In the genomic region with DNA sequence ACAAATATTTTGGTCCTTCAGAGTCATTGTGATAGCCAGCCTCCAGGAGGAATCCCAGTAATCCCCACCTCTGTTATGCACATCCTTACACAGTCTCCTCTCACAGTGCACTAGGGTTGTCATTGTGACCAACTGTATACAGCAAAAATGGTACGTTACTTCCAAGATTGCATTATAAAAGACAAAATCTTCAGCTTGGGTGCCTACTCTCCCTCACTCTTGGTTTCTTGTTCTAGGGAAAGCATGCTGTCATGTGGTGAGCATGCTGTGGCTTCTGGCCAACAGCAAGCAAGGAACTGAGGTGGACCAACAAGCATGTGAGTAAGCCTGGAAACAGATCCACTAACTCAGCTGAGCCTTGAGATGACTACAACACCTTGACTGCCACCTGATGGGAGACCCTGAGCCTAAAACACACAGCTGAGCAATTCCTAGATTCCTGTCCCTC, we compare ENCODE assay signal across 8 cellular contexts.
DNase-seq lines count a peak whose midpoint lies in the region; ATAC-seq and TF ChIP-seq lines count a peak whose summit lies in the region.

No MANE protein-coding gene starts in this region.

- peak overlapping the region; percentile 8; the same call in 1 of the 2 replicates for H3K4me2 ChIP-seq in KMS-11

- H3K4me3 Mint-ChIP-seq in endodermal cell: no peak overlapping the region
- H3K4me3 Mint-ChIP-seq in glutamatergic neuron (ENCODE audit: unreplicated experiment): no peak overlapping the region
- H3K4me3 Mint-ChIP-seq in activated T-cell treated with anti-CD3 and anti-CD28 coated beads, Interleukin-2, amount 50 U/mL, for 4 hours: no peak overlapping the region

- peaks cover 4% of the 10 kb centered on the region for H3K36me3 Mint-ChIP-seq in endodermal cell (ENCODE audit: low read depth)
- H3K36me3 Mint-ChIP-seq in glutamatergic neuron (ENCODE audit: unreplicated experiment): no peaks in the 10 kb centered on the region
- H3K36me3 Mint-ChIP-seq in activated T-cell treated with anti-CD3 and anti-CD28 coated beads, Interleukin-2, amount 50 U/mL, for 4 hours (ENCODE audit: insufficient read depth): no peaks in the 10 kb centered on the region

- H3K27me3 Mint-ChIP-seq in endodermal cell (ENCODE audit: insufficient read depth) (no peaks in the 10 kb centered on the region), glutamatergic neuron (ENCODE audit: unreplicated experiment) (peaks cover 4% of the 10 kb centered on the region)
- no peaks in the 10 kb centered on the region for H3K27me3 Mint-ChIP-seq in activated T-cell treated with anti-CD3 and anti-CD28 coated beads, Interleukin-2, amount 50 U/mL, for 4 hours (ENCODE audit: low read depth)

- H3K9me3 ChIP-seq in endodermal cell (ENCODE audit: control insufficient read depth, low read length): no peaks in the 10 kb centered on the region

- H3K27me3 ChIP-seq in KMS-11 (ENCODE audit: insufficient read depth, low read depth) (no peaks in the 10 kb centered on the region), endodermal cell (ENCODE audit: control insufficient read depth, insufficient read depth, low read length, poor library complexity, severe bottlenecking) (no peaks in the 10 kb centered on the region)

- H3K4me1 Mint-ChIP-seq in endodermal cell: peaks cover 34% of the 10 kb centered on the region
- H3K4me1 Mint-ChIP-seq in glutamatergic neuron (ENCODE audit: low read depth, unreplicated experiment): peaks cover 26% of the 10 kb centered on the region
- H3K4me1 Mint-ChIP-seq in activated T-cell treated with anti-CD3 and anti-CD28 coated beads, Interleukin-2, amount 50 U/mL, for 4 hours (ENCODE audit: low read depth): no peaks in the 10 kb centered on the region

- peak; percentile 64 for ATAC-seq in GM18502 (IDR thresholded peaks at IDR 0.05; ENCODE audit: poor library complexity, unreplicated experiment)
- no peak for ATAC-seq in activated T-cell treated with anti-CD3 and anti-CD28 coated beads, Interleukin-2, amount 50 U/mL, for 4 hours

- H3K36me3 ChIP-seq in KMS-11 (ENCODE audit: insufficient read depth) (no peaks in the 10 kb centered on the region), endodermal cell (ENCODE audit: control insufficient read depth, insufficient read depth, low read length) (no peaks in the 10 kb centered on the region)

- no peak overlapping the region for H2AFZ ChIP-seq in KMS-11 (ENCODE audit: low read depth)

- peaks cover 96% of the 10 kb centered on the region for H3K79me2 ChIP-seq in KMS-11 (ENCODE audit: insufficient read depth, low read depth)

- H3K27ac ChIP-seq in KMS-11 (peak overlapping the region; percentile 4; the same call in 1 of the 2 replicates), endodermal cell (ENCODE audit: low read depth, low read length) (no peak overlapping the region)

- no peaks in the 10 kb centered on the region for H4K20me1 ChIP-seq in KMS-11 (ENCODE audit: insufficient read depth)

- DNase-seq in endodermal cell (peak; percentile 71), non-pigmented ciliary epithelial cell (ENCODE audit: low read depth) (peak; percentile 78), Kasumi-1 (lab: John Stamatoyannopoulos, UW) (no peak), glutamatergic neuron (no peak), DMS79 (lab: John Stamatoyannopoulos, UW) (no peak)
- DNase-seq in activated T-cell treated with anti-CD3 and anti-CD28 coated beads, Interleukin-2, amount 50 U/mL, for 4 hours: no peak

- H3K9ac ChIP-seq in KMS-11 (no peak overlapping the region), endodermal cell (ENCODE audit: extremely low read depth, low read length, poor library complexity, severe bottlenecking) (no peak overlapping the region)

- H3K27ac Mint-ChIP-seq in endodermal cell (peak overlapping the region; percentile 53), glutamatergic neuron (ENCODE audit: unreplicated experiment) (no peak overlapping the region)

- H3K4me3 ChIP-seq in KMS-11 (IDR thresholded peaks at IDR 0.05; ENCODE audit: insufficient read depth, low read depth, low read length) (no peak overlapping the region), endodermal cell (ENCODE audit: low read length) (no peak overlapping the region)

- no peak for TF ChIP-seq CTCF in KMS-11 (conservative IDR thresholded peaks at IDR 0.05; ENCODE audit: low read depth, low read length)
- TF ChIP-seq CTCF in endodermal cell (conservative IDR thresholded peaks at IDR 0.05): peak; percentile 34
- TF ChIP-seq CTCF in glutamatergic neuron (IDR thresholded peaks at IDR 0.05; ENCODE audit: partially characterized antibody, unreplicated experiment): no peak

- peaks cover 2% of the 10 kb centered on the region for H3K9me3 Mint-ChIP-seq in endodermal cell
- peaks cover 2% of the 10 kb centered on the region for H3K9me3 Mint-ChIP-seq in glutamatergic neuron (ENCODE audit: unreplicated experiment)
- no peaks in the 10 kb centered on the region for H3K9me3 Mint-ChIP-seq in activated T-cell treated with anti-CD3 and anti-CD28 coated beads, Interleukin-2, amount 50 U/mL, for 4 hours

- H3K4me1 ChIP-seq in KMS-11 (ENCODE audit: low read depth, poor library complexity, severe bottlenecking) (peaks cover 87% of the 10 kb centered on the region), endodermal cell (ENCODE audit: control insufficient read depth, insufficient read depth, low read length) (no peaks in the 10 kb centered on the region)

- 80 to 95% methylated on average over 1 of the region's 1 CpG for WGBS in endodermal cell (ENCODE audit: insufficient coverage in 1 of 2, insufficient read length in 1 of 2), 2 experiments

Comparison
In these comparisons a context has a peak if more than half of its experiments do, and no peak if none do; other contexts are left out.
1. DNase-seq: peak in endodermal cell (single experiment) and non-pigmented ciliary epithelial cell (single experiment); none in Kasumi-1 (0 of 2), glutamatergic neuron (single experiment), DMS79 (single experiment) and activated T-cell treated with anti-CD3 and anti-CD28 coated beads, Interleukin-2, amount 50 U/mL, for 4 hours (single experiment).